ENCODE assay signal across 9 cellular contexts in genomic region chr6:116386581-116387299, GRCh38. TPM values are rescaled to one million over a fixed set of nuclear protein-coding genes. Genes with fewer than 3 reads are reported as not detected.
A peak's percentile ranks its signal among the peaks of the same experiment; 100 is the strongest.
DNase-seq lines count a peak whose midpoint lies in the region; ATAC-seq and TF ChIP-seq lines count a peak whose summit lies in the region.
"Had no signal": no experiment of that assay in that cellular context is flagged by ENCODE, and none has a peak within 500 bp of the region (broad histone marks: within the 10 kb centered on the region; RNA-seq: fewer than 3 reads in every experiment).

No MANE protein-coding gene starts in this region.

- peak; percentile 32 for ATAC-seq in HG02759 (IDR thresholded peaks at IDR 0.05; ENCODE audit: unreplicated experiment)
- peak; percentile 73 for ATAC-seq in activated T-helper 17 cell treated with anti-CD3 and anti-CD28 coated beads, Interleukin-2, amount 50 U/mL, for 72 hours (replicated peaks)
- no peak for ATAC-seq in GM19467 (IDR thresholded peaks at IDR 0.05; ENCODE audit: unreplicated experiment)

- H3K4me1 Mint-ChIP-seq in Calu3 (ENCODE audit: low read depth, unreplicated experiment) (peaks cover 47% of the 10 kb centered on the region), mesothelial cell of epicardium (peaks cover 50% of the 10 kb centered on the region)
- H3K4me1 Mint-ChIP-seq in activated T-helper 17 cell treated with anti-CD3 and anti-CD28 coated beads, Interleukin-2, amount 50 U/mL, for 72 hours, result peaks cover 37% of the 10 kb centered on the region
- H3K4me1 Mint-ChIP-seq in activated naive CD4-positive, alpha-beta T cell treated with anti-CD3 and anti-CD28 coated beads for 36 hours (ENCODE audit: low read depth), result peaks cover 6% of the 10 kb centered on the region

- BruUV-seq in Calu3 (replicated peaks; lab: Mats Ljungman, UMichigan), result no TSS peak

- DNase-seq in Calu3 (no peak), mesothelial cell of epicardium (ENCODE audit: low spot score in 2 of 2, unreplicated experiment in 2 of 2) (no peak), DMS79 treated with DMSO at 0.1 percent for 48 hours (lab: John Stamatoyannopoulos, UW) (no peak), NCI-H82 (lab: John Stamatoyannopoulos, UW) (no peak)
- DNase-seq in activated naive CD4-positive, alpha-beta T cell treated with anti-CD3 and anti-CD28 coated beads for 36 hours, result no peak
- DNase-seq: activated CD4-positive, alpha-beta T cell treated with anti-CD3 and anti-CD28 coated beads, Interleukin-2, amount 10 ng/mL, durations not matched to agents 7 days and 5 days had no signal

- no peaks in the 10 kb centered on the region for H3K9me3 Mint-ChIP-seq in Calu3 (ENCODE audit: low read depth, unreplicated experiment)
- H3K9me3 Mint-ChIP-seq in activated T-helper 17 cell treated with anti-CD3 and anti-CD28 coated beads, Interleukin-2, amount 50 U/mL, for 72 hours, result no peaks in the 10 kb centered on the region
- no peaks in the 10 kb centered on the region for H3K9me3 Mint-ChIP-seq in mesothelial cell of epicardium
- no peaks in the 10 kb centered on the region for H3K9me3 Mint-ChIP-seq in activated naive CD4-positive, alpha-beta T cell treated with anti-CD3 and anti-CD28 coated beads for 36 hours
- H3K9me3 Mint-ChIP-seq: activated CD4-positive, alpha-beta T cell treated with anti-CD3 and anti-CD28 coated beads, Interleukin-2, amount 10 ng/mL, durations not matched to agents 7 days and 5 days had no signal

- H3K27ac Mint-ChIP-seq in Calu3 (ENCODE audit: unreplicated experiment) (peak overlapping the region; percentile 81), mesothelial cell of epicardium (peak overlapping the region; percentile 13)
- peak overlapping the region; percentile 62 for H3K27ac Mint-ChIP-seq in activated T-helper 17 cell treated with anti-CD3 and anti-CD28 coated beads, Interleukin-2, amount 50 U/mL, for 72 hours
- no peak overlapping the region for H3K27ac Mint-ChIP-seq in activated naive CD4-positive, alpha-beta T cell treated with anti-CD3 and anti-CD28 coated beads for 36 hours
- H3K27ac Mint-ChIP-seq: activated CD4-positive, alpha-beta T cell treated with anti-CD3 and anti-CD28 coated beads, Interleukin-2, amount 10 ng/mL, durations not matched to agents 7 days and 5 days had no signal

- peak overlapping the region; percentile 24 for H3K4me3 Mint-ChIP-seq in Calu3 (ENCODE audit: low read depth, unreplicated experiment)
- peak overlapping the region; percentile 64 for H3K4me3 Mint-ChIP-seq in activated T-helper 17 cell treated with anti-CD3 and anti-CD28 coated beads, Interleukin-2, amount 50 U/mL, for 72 hours
- no peak overlapping the region for H3K4me3 Mint-ChIP-seq in mesothelial cell of epicardium
- H3K4me3 Mint-ChIP-seq in activated naive CD4-positive, alpha-beta T cell treated with anti-CD3 and anti-CD28 coated beads for 36 hours, result no peak overlapping the region
- H3K4me3 Mint-ChIP-seq: activated CD4-positive, alpha-beta T cell treated with anti-CD3 and anti-CD28 coated beads, Interleukin-2, amount 10 ng/mL, durations not matched to agents 7 days and 5 days had no signal

- H3K27me3 Mint-ChIP-seq in Calu3 (ENCODE audit: unreplicated experiment) (no peaks in the 10 kb centered on the region), mesothelial cell of epicardium (ENCODE audit: low read depth) (no peaks in the 10 kb centered on the region)
- H3K27me3 Mint-ChIP-seq in activated T-helper 17 cell treated with anti-CD3 and anti-CD28 coated beads, Interleukin-2, amount 50 U/mL, for 72 hours, result no peaks in the 10 kb centered on the region
- H3K27me3 Mint-ChIP-seq in activated naive CD4-positive, alpha-beta T cell treated with anti-CD3 and anti-CD28 coated beads for 36 hours (ENCODE audit: low read depth), result peaks cover 4% of the 10 kb centered on the region

- H3K36me3 Mint-ChIP-seq in Calu3 (ENCODE audit: insufficient read depth, unreplicated experiment) (peaks cover 6% of the 10 kb centered on the region), mesothelial cell of epicardium (no peaks in the 10 kb centered on the region)
- no peaks in the 10 kb centered on the region for H3K36me3 Mint-ChIP-seq in activated T-helper 17 cell treated with anti-CD3 and anti-CD28 coated beads, Interleukin-2, amount 50 U/mL, for 72 hours (ENCODE audit: low read depth)
- no peaks in the 10 kb centered on the region for H3K36me3 Mint-ChIP-seq in activated naive CD4-positive, alpha-beta T cell treated with anti-CD3 and anti-CD28 coated beads for 36 hours (ENCODE audit: low read depth)

- intact Hi-C loops in Calu3 (cut with micrococcal nuclease; ENCODE audit: unreplicated experiment), result loop anchor here (2.0 kb wide), 1 partner anchor 16 kb away; the partner anchor contains the start of gene DSE
- intact Hi-C loops in activated naive CD4-positive, alpha-beta T cell treated with anti-CD3 and anti-CD28 coated beads for 36 hours (cut with micrococcal nuclease), result no loop called here

- CTCF ChIA-PET in Calu3 (lab: Charles Lee), result interaction anchor here (1.7 kb wide), 1 partner anchor 15 kb away, joined by 4 read pairs; no protein-coding TSS in a partner anchor
- CTCF ChIA-PET in activated naive CD4-positive, alpha-beta T cell treated with anti-CD3 and anti-CD28 coated beads for 36 hours (lab: Charles Lee), result no interaction called here

- TF ChIP-seq CTCF in Calu3 (IDR thresholded peaks at IDR 0.05; ENCODE audit: unreplicated experiment) (no peak), mesothelial cell of epicardium (IDR thresholded peaks at IDR 0.05; ENCODE audit: unreplicated experiment) (no peak)

RNA-seq across cellular contexts. Expression of gene DSE, which starts 16.0 kb away (rescaled TPM):
- 28.6 and 43.8 TPM in 2 replicates for total RNA-seq in Calu3 (2022)
- 10 to 100 TPM; 26.0 to 28.9 TPM for total RNA-seq in activated T-helper 17 cell treated with anti-CD3 and anti-CD28 coated beads, Interleukin-2, amount 50 U/mL, for 72 hours
- 69.6 to 73.3 TPM (median 70.7 TPM) in 3 replicates for total RNA-seq in mesothelial cell of epicardium
- 1 to 10 TPM; 2.1 to 3.2 TPM for total RNA-seq in activated naive CD4-positive, alpha-beta T cell treated with anti-CD3 and anti-CD28 coated beads for 36 hours

Comparison
In these comparisons a context has a peak if more than half of its experiments do, and no peak if none do; other contexts are left out.
1. H3K4me3 Mint-ChIP-seq: peak in Calu3 (single experiment) and activated T-helper 17 cell treated with anti-CD3 and anti-CD28 coated beads, Interleukin-2, amount 50 U/mL, for 72 hours (single experiment); none in mesothelial cell of epicardium (single experiment) and activated naive CD4-positive, alpha-beta T cell treated with anti-CD3 and anti-CD28 coated beads for 36 hours (single experiment).